In the genomic region with DNA sequence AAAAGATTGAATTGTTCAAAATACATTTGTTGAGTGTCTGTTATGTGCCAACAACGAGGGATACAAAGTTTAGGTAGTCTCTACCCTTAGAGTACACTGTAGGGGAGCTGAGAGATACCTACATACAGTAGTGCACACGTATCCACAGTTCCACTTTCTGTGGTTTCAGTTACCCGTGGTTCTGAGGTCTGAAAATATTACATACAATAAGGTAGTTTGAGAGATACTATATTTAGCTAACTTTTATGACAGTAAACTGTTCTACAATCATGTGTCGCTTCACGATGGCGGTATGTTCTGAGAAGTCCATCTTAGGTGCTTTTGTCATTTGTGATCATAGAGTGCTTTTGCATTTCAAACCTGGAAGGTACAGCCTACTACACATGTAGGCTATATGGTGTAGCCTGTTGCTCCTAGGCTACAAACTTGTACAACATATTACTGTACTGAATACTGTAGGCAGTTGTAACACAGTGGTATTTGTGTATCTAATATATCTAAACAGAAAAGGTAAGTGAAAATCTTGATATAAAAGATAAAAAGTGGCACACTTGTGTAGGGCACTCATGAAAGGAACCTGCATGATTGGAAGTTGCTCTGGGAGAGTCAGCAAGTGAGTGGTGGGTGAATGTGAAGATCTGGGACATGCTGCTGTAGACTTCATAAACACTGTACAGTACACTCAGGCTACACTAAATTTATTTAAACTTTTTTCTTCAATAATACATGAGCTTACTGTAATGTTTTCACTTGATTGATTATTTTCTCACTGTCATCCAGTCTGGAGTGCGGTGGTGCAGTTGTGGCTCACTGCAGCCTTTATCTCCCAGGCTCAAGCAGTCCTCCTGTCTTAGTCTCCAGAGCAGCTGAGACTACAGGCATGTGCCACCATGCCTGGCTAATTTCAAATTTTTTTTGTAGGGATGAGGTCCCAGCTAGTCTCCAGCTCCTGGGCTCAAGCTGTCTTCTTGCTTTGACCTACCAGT, we compare ENCODE assay signal across 10 cellular contexts. TPM values are rescaled to one million over a fixed set of nuclear protein-coding genes. Genes with fewer than 3 reads are reported as not detected.
A peak's percentile ranks its signal among the peaks of the same experiment; 100 is the strongest.
DNase-seq lines count a peak whose midpoint lies in the region; ATAC-seq, FAIRE-seq and TF ChIP-seq lines count a peak whose summit lies in the region.
"Had no signal": no experiment of that assay in that cellular context is flagged by ENCODE, and none has a peak within 500 bp of the region (broad histone marks: within the 10 kb centered on the region; RNA-seq: fewer than 3 reads in every experiment).

No MANE protein-coding gene starts in this region.

- ATAC-seq in GM21367 (IDR thresholded peaks at IDR 0.05; ENCODE audit: unreplicated experiment) (peak; percentile 47), HG03457 (IDR thresholded peaks at IDR 0.05; ENCODE audit: unreplicated experiment) (peak; percentile 40), omental fat pad (ENCODE audit: low FRiP score) (no peak)

- no peak overlapping the region for H2AFZ ChIP-seq in H1 (ENCODE audit: low read length)

- in situ Hi-C loops in GM13976 (cut with MboI; ENCODE audit: low sequenced_read_pairs, unreplicated experiment), result no loop called here

- H2BK15ac ChIP-seq in H1 (ENCODE audit: low read length), result no peak overlapping the region

- H3K4ac ChIP-seq in H1 (replicated peaks; ENCODE audit: insufficient read length, low read depth, low read length), result no peak overlapping the region

- CTCF ChIA-PET in H1 (lab: Charles Lee; ENCODE audit: partially characterized antibody), result interaction anchor here (0.7 to 5.2 kb wide), 7 partner anchors 11 to 368 kb away, joined by 3 to 24 read pairs (median 4); no protein-coding TSS in a partner anchor

- H3K18ac ChIP-seq in H1 (ENCODE audit: extremely low read depth, low read length), result no peak overlapping the region

- DNase-seq in GM13976 (ENCODE audit: low spot score), result peak; percentile 32
- DNase-seq in H1 (ENCODE audit: low read depth in 1 of 2, low spot score in 2 of 2), result no peak
- no peak for DNase-seq in COLO829 (ENCODE audit: low spot score)
- no peak for DNase-seq in NCI-H524 treated with DMSO at 0.1 percent for 48 hours (lab: John Stamatoyannopoulos, UW)
- DNase-seq in omental fat pad (ENCODE audit: low spot score), result no peak
- DNase-seq in NCI-H82 treated with DMSO at 0.1 percent for 48 hours (lab: John Stamatoyannopoulos, UW; ENCODE audit: unreplicated experiment), result no peak
- DNase-seq: occipital lobe had no signal

- H2BK5ac ChIP-seq in H1 (ENCODE audit: low read depth, low read length), result no peak overlapping the region

- H3K79me2 ChIP-seq in H1 (ENCODE audit: control insufficient read depth in 1 of 2, insufficient read depth in 2 of 2, low read length in 2 of 2), result peaks cover 74 to 86% of the 10 kb centered on the region in 2 experiments

- H3K9ac ChIP-seq in H1 (replicated peaks in 1 of 4; ENCODE audit: extremely low read depth in 1 of 4, low read depth in 3 of 4, low read length in 3 of 4), result no peak overlapping the region

- H3K9me3 ChIP-seq in H1 (ENCODE audit: insufficient read depth in 2 of 2, low read depth in 1 of 2, low read length in 1 of 2), result no peaks in the 10 kb centered on the region

- no peak overlapping the region for H2BK120ac ChIP-seq in H1 (replicated peaks; ENCODE audit: low read depth, low read length)

- no peak overlapping the region for H3K14ac ChIP-seq in H1 (ENCODE audit: insufficient read length)

- peaks cover 0 to 16% (median 2%) of the 10 kb centered on the region in 4 experiments; a peak in 3 of 8 replicates for H3K36me3 ChIP-seq in H1 (ENCODE audit: control insufficient read depth in 2 of 4, insufficient read depth in 4 of 4, low read length in 3 of 4)

- no peak overlapping the region for H3K23ac ChIP-seq in H1 (ENCODE audit: insufficient read length)

- FAIRE-seq in H1 (lab: Jason Lieb, UNC), result no peak

- H3K4me3 ChIP-seq in H1 (ENCODE audit: extremely low read depth in 1 of 4, insufficient read depth in 2 of 4, low read depth in 3 of 4, low read length in 4 of 4), result 0 out of 8 replicates have a peak overlapping the region, but pooled peaks of 1 of the 4 experiments have one; percentile 11

- no peak overlapping the region for H4K91ac ChIP-seq in H1 (replicated peaks; ENCODE audit: insufficient read length, low read length)

- no peaks in the 10 kb centered on the region for H3K79me1 ChIP-seq in H1 (ENCODE audit: low read depth, low read length)

- no peak overlapping the region for H3K56ac ChIP-seq in H1 (replicated peaks; ENCODE audit: insufficient read length, low read depth, low read length)

- WGBS in H1 (ENCODE audit: extremely low coverage in 1 of 2, insufficient coverage in 1 of 2, insufficient read length in 1 of 2, insufficient replicate concordance in 2 of 2, low coverage in 1 of 2, low lambda C conversion rate in 2 of 2, missing lambda C conversion rate in 1 of 2), 2 experiments, result 93% methylated on average over 7 of the region's 7 CpGs; no CpG with 5 or more reads in 1 of the 2 experiments

- peaks cover 6% of the 10 kb centered on the region for H3K23me2 ChIP-seq in H1 (ENCODE audit: low read depth, low read length)

- POLR2A ChIA-PET in H1 (lab: Charles Lee; ENCODE audit: partially characterized antibody), result interaction anchor here (0.6 to 7.0 kb wide), 11 partner anchors 9 to 1020 kb away, joined by 3 to 48 read pairs (median 5); no protein-coding TSS in a partner anchor

- peak overlapping the region; percentile 28 to 59; a peak in 2 of 4 replicates for H3K4me2 ChIP-seq in H1 (ENCODE audit: insufficient read depth in 1 of 2, low read depth in 2 of 2, low read length in 2 of 2)

- H2BK20ac ChIP-seq in H1 (ENCODE audit: low read length), result no peak overlapping the region

- H3K27me3 ChIP-seq in H1 (replicated peaks in 1 of 4; ENCODE audit: control insufficient read depth in 3 of 4, extremely low read depth in 1 of 4, insufficient read depth in 3 of 4, low read length in 3 of 4), result no peaks in the 10 kb centered on the region

- no peak overlapping the region for H2BK12ac ChIP-seq in H1 (ENCODE audit: low read depth, low read length)

- TF ChIP-seq POLR2A in H1 (IDR thresholded peaks at IDR 0.05; ENCODE audit: control extremely low read depth in 1 of 2, low read depth in 2 of 2, low read length in 2 of 2), result no peak; a peak in 1 of 3 replicates

- no peak for TF ChIP-seq CTCF in GM13976 (IDR thresholded peaks at IDR 0.05; ENCODE audit: borderline replicate concordance, control extremely low read depth, extremely low read depth, insufficient read depth, missing control alignments)
- no peak for TF ChIP-seq CTCF in H1 (IDR thresholded peaks at IDR 0.05; ENCODE audit: control extremely low read depth in 1 of 3, insufficient read depth in 1 of 3, low read depth in 1 of 3, low read length in 3 of 3)
- TF ChIP-seq CTCF in omental fat pad (IDR thresholded peaks at IDR 0.05), result no peak

- H2AK5ac ChIP-seq in H1 (ENCODE audit: low read depth, low read length), result no peak overlapping the region

- no peak overlapping the region for H4K5ac ChIP-seq in H1 (ENCODE audit: insufficient read length, low read depth, low read length)

- no peak overlapping the region; the same call in 1 of the 2 replicates for H4K8ac ChIP-seq in H1 (ENCODE audit: extremely low read depth, insufficient read depth, low read length)

- H4K20me1 ChIP-seq in H1 (replicated peaks in 1 of 2; ENCODE audit: control insufficient read depth in 1 of 2, insufficient read depth in 2 of 2, low read length in 2 of 2), result peaks cover 32 to 44% of the 10 kb centered on the region in 2 experiments

- no peak for TF ChIP-seq EP300 in H1 (IDR thresholded peaks at IDR 0.05; ENCODE audit: borderline replicate concordance in 1 of 2, low read depth in 2 of 2, low read length in 2 of 2)

- H3K27ac ChIP-seq in H1 (ENCODE audit: low read depth, low read length), result no peak overlapping the region
- H3K27ac ChIP-seq: epithelial cell of prostate had no signal

- peaks cover 0 to 10% (median 6%) of the 10 kb centered on the region in 4 experiments; a peak in 5 of 7 replicates for H3K4me1 ChIP-seq in H1 (replicated peaks in 1 of 4; ENCODE audit: control insufficient read depth in 3 of 4, insufficient read depth in 4 of 4, low read length in 3 of 4)

- TF ChIP-seq RAD21 in H1 (IDR thresholded peaks at IDR 0.05 in 1 of 2, conservative IDR thresholded peaks at IDR 0.05 in 1 of 2; ENCODE audit: low read depth in 2 of 2, low read length in 2 of 2), result no peak

TF ChIP-seq in H1, 55 proteins besides CTCF, POLR2A, EP300 and RAD21:
- no peak for TF ChIP-seq EGR1 (IDR thresholded peaks at IDR 0.05; ENCODE audit: borderline replicate concordance, low read depth, low read length)
- no peak for TF ChIP-seq JUND (IDR thresholded peaks at IDR 0.05; ENCODE audit: low read length)
- TF ChIP-seq KDM1A (IDR thresholded peaks at IDR 0.05; ENCODE audit: borderline replicate concordance, low read length), result no peak
- TF ChIP-seq SIX5 (IDR thresholded peaks at IDR 0.05; ENCODE audit: low read depth, low read length), result no peak
- TF ChIP-seq, protein P1, sequence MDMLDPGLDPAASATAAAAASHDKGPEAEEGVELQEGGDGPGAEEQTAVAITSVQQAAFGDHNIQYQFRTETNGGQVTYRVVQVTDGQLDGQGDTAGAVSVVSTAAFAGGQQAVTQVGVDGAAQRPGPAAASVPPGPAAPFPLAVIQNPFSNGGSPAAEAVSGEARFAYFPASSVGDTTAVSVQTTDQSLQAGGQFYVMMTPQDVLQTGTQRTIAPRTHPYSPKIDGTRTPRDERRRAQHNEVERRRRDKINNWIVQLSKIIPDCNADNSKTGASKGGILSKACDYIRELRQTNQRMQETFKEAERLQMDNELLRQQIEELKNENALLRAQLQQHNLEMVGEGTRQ (IDR thresholded peaks at IDR 0.05; ENCODE audit: low read length), result no peak

RNA-seq across cellular contexts. Expression of a gene that starts 4.0 kb away (rescaled TPM):
- total RNA-seq in H1 (2021; fragmentation: NEBNext Ultra II Directional; extraction: Animal tissue kit (Norgen Biotek cat#: 25700)), result 156 and 167 TPM in 2 replicates
- polyA plus RNA-seq in H1 (2011; rRNA removed), result 92.7 and 98.7 TPM in 2 replicates
- polyA plus RNA-seq in H1 (2011; cell fraction: cytosol; rRNA removed), result 72.9 TPM
- polyA plus RNA-seq in H1 (2011; cell fraction: nucleus; rRNA removed), result 142 TPM
- polyA plus RNA-seq in H1 (2012, experiment 1 of 2), result 108 to 208 TPM (median 125 TPM) in 4 replicates
- 46.5 TPM for polyA plus RNA-seq in H1 (2012, experiment 2 of 2)
- 87.2 TPM for polyA plus RNA-seq in H1 (2013, experiment 1 of 2)
- 80.9 TPM for polyA plus RNA-seq in H1 (2013, experiment 2 of 2)
- 118 and 121 TPM in 2 replicates for polyA minus RNA-seq in H1 (2011; rRNA and poly(A)+ RNA removed)
- polyA minus RNA-seq in H1 (2011; cell fraction: cytosol; rRNA and poly(A)+ RNA removed), result 91.5 TPM
- 144 TPM for polyA minus RNA-seq in H1 (2011; cell fraction: nucleus; rRNA and poly(A)+ RNA removed)
- 10 to 100 TPM; 23.7 to 37.3 (median 28.0) TPM for total RNA-seq in omental fat pad
